ENCODE assay signal across 1 cellular context in the genomic region with DNA sequence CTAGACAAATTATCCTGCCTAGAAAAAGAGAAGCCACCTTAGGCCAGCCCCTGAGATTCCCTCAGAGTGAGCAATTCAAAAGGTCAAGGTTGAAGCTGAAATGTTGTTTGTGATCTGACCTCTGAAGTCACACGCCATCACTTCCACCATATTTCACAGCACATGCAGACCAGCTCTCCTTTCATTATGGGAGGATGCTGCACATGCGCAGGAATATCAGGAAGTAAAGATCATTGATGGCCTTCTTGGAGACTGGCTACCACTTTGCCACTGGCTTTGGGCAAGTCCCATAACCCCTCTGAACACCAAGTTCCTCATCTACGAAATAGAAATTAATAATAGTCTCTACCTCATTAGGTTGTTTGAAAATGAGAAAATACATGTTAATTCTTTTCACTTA.
TF ChIP-seq lines count a peak whose summit lies in the region.

No MANE protein-coding gene starts in this region.

TF ChIP-seq in GM23338, 12 proteins besides CTCF, POLR2A, EP300 and RAD21 (continued from another document):
- TF ChIP-seq, protein P1, sequence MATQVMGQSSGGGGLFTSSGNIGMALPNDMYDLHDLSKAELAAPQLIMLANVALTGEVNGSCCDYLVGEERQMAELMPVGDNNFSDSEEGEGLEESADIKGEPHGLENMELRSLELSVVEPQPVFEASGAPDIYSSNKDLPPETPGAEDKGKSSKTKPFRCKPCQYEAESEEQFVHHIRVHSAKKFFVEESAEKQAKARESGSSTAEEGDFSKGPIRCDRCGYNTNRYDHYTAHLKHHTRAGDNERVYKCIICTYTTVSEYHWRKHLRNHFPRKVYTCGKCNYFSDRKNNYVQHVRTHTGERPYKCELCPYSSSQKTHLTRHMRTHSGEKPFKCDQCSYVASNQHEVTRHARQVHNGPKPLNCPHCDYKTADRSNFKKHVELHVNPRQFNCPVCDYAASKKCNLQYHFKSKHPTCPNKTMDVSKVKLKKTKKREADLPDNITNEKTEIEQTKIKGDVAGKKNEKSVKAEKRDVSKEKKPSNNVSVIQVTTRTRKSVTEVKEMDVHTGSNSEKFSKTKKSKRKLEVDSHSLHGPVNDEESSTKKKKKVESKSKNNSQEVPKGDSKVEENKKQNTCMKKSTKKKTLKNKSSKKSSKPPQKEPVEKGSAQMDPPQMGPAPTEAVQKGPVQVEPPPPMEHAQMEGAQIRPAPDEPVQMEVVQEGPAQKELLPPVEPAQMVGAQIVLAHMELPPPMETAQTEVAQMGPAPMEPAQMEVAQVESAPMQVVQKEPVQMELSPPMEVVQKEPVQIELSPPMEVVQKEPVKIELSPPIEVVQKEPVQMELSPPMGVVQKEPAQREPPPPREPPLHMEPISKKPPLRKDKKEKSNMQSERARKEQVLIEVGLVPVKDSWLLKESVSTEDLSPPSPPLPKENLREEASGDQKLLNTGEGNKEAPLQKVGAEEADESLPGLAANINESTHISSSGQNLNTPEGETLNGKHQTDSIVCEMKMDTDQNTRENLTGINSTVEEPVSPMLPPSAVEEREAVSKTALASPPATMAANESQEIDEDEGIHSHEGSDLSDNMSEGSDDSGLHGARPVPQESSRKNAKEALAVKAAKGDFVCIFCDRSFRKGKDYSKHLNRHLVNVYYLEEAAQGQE (IDR thresholded peaks at IDR 0.05; ENCODE audit: unreplicated experiment), result no peak
- no peak for TF ChIP-seq NANOG (IDR thresholded peaks at IDR 0.05; ENCODE audit: borderline replicate concordance)
